Comparison of ENCODE assay signal across 1 cellular context in the genomic region with DNA sequence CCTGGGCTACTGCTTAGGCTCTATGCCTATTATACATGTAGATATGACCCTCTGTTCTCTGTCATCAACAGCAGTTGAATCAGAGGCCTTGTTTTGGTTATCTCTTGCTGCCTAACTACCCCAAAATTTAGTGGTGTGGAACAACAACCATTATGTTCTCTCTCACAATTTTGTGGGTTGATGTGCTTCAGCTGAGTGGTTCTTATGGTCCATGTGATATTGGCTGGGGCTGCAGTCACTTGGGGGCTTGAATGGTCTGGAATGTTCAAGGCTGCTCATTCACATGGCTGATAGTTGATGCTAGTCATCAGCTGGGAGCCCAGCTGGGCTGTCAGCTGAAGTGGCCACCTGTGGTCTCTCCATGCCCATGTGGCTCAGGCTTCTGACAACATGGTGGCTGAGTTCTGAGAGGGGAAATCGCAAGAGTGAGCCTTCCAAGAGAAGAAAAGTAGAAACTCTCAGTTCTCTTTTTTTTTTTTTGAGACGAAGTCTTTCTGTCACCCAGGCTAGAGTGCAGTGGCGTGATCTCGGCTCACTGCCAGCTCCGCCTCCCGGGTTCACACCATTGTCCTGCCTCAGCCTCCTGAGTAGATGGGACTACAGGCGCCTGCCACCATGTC.
TF ChIP-seq lines count a peak whose summit lies in the region.

No MANE protein-coding gene starts in this region.

TF ChIP-seq in SK-N-SH treated with all-trans-retinoic acid at 6 μM for 48 hours, 23 proteins besides CTCF, POLR2A, EP300 and RAD21 (continued from another document):
- TF ChIP-seq, protein P1, sequence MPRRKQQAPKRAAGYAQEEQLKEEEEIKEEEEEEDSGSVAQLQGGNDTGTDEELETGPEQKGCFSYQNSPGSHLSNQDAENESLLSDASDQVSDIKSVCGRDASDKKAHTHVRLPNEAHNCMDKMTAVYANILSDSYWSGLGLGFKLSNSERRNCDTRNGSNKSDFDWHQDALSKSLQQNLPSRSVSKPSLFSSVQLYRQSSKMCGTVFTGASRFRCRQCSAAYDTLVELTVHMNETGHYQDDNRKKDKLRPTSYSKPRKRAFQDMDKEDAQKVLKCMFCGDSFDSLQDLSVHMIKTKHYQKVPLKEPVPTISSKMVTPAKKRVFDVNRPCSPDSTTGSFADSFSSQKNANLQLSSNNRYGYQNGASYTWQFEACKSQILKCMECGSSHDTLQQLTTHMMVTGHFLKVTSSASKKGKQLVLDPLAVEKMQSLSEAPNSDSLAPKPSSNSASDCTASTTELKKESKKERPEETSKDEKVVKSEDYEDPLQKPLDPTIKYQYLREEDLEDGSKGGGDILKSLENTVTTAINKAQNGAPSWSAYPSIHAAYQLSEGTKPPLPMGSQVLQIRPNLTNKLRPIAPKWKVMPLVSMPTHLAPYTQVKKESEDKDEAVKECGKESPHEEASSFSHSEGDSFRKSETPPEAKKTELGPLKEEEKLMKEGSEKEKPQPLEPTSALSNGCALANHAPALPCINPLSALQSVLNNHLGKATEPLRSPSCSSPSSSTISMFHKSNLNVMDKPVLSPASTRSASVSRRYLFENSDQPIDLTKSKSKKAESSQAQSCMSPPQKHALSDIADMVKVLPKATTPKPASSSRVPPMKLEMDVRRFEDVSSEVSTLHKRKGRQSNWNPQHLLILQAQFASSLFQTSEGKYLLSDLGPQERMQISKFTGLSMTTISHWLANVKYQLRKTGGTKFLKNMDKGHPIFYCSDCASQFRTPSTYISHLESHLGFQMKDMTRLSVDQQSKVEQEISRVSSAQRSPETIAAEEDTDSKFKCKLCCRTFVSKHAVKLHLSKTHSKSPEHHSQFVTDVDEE (CRISPR knock-in tag; IDR thresholded peaks at IDR 0.05), result no peak
- TF ChIP-seq PPARA (CRISPR knock-in tag; IDR thresholded peaks at IDR 0.05; ENCODE audit: borderline replicate concordance) (no peak), GLIS3 (CRISPR knock-in tag; IDR thresholded peaks at IDR 0.05) (no peak), ZFP30 (CRISPR knock-in tag; IDR thresholded peaks at IDR 0.05) (no peak), ZNF70 (CRISPR knock-in tag; IDR thresholded peaks at IDR 0.05) (no peak)
- TF ChIP-seq, protein P2, sequence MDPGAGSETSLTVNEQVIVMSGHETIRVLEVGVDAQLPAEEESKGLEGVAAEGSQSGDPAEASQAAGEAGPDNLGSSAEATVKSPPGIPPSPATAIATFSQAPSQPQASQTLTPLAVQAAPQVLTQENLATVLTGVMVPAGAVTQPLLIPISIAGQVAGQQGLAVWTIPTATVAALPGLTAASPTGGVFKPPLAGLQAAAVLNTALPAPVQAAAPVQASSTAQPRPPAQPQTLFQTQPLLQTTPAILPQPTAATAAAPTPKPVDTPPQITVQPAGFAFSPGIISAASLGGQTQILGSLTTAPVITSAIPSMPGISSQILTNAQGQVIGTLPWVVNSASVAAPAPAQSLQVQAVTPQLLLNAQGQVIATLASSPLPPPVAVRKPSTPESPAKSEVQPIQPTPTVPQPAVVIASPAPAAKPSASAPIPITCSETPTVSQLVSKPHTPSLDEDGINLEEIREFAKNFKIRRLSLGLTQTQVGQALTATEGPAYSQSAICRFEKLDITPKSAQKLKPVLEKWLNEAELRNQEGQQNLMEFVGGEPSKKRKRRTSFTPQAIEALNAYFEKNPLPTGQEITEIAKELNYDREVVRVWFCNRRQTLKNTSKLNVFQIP (CRISPR knock-in tag; IDR thresholded peaks at IDR 0.05; ENCODE audit: borderline replicate concordance, low read depth), result no peak
- TF ChIP-seq, protein P3, sequence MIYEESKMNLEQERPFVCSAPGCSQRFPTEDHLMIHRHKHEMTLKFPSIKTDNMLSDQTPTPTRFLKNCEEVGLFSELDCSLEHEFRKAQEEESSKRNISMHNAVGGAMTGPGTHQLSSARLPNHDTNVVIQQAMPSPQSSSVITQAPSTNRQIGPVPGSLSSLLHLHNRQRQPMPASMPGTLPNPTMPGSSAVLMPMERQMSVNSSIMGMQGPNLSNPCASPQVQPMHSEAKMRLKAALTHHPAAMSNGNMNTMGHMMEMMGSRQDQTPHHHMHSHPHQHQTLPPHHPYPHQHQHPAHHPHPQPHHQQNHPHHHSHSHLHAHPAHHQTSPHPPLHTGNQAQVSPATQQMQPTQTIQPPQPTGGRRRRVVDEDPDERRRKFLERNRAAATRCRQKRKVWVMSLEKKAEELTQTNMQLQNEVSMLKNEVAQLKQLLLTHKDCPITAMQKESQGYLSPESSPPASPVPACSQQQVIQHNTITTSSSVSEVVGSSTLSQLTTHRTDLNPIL (CRISPR knock-in tag; IDR thresholded peaks at IDR 0.05; ENCODE audit: low read depth), result no peak
